In genomic region chr4:14871676-14872430, GRCh38 we compare ENCODE assay signal across 7 cellular contexts.
DNase-seq lines count a peak whose midpoint lies in the region; ATAC-seq and TF ChIP-seq lines count a peak whose summit lies in the region.

No MANE protein-coding gene starts in this region.

- no peaks in the 10 kb centered on the region for H3K79me2 ChIP-seq in osteoblast (ENCODE audit: insufficient read depth, low read length)

- no peaks in the 10 kb centered on the region for H3K36me3 ChIP-seq in osteoblast (ENCODE audit: insufficient read depth, low read length)

- in situ Hi-C loops in astrocyte of the spinal cord (cut with HindIII; ENCODE audit: low sequenced_read_pairs): no loop called here

- TF ChIP-seq CTCF in GM12875 (IDR thresholded peaks at IDR 0.05; ENCODE audit: borderline replicate concordance, insufficient read depth, low read depth, low read length): peak; percentile 58
- peak; percentile 70 for TF ChIP-seq CTCF in NB4 (IDR thresholded peaks at IDR 0.05; ENCODE audit: low read depth, low read length)
- peak; percentile 17 for TF ChIP-seq CTCF in astrocyte of the spinal cord (IDR thresholded peaks at IDR 0.05; ENCODE audit: low read depth, low read length)
- TF ChIP-seq CTCF in osteoblast (IDR thresholded peaks at IDR 0.05; ENCODE audit: extremely low read depth, low read depth, low read length): peak; percentile 40

- TF ChIP-seq POLR2A in NB4 (IDR thresholded peaks at IDR 0.05; ENCODE audit: extremely low read depth, insufficient read length): no peak

- no peaks in the 10 kb centered on the region for H3K4me1 ChIP-seq in osteoblast (ENCODE audit: insufficient read depth, low read length)

- no peak overlapping the region for H3K4me2 ChIP-seq in osteoblast (ENCODE audit: insufficient read depth, low read length)

- H3K27me3 ChIP-seq in osteoblast (ENCODE audit: insufficient read depth, low read length): no peaks in the 10 kb centered on the region

- H3K4me3 ChIP-seq in GM12875 (ENCODE audit: low read depth, low read length) (no peak overlapping the region), NB4 (ENCODE audit: low read depth, low read length) (no peak overlapping the region), astrocyte of the spinal cord (ENCODE audit: low read depth, low read length) (no peak overlapping the region), osteoblast (ENCODE audit: insufficient read depth, low read length) (no peak overlapping the region)

- H3K27ac ChIP-seq in osteoblast (ENCODE audit: low read depth, low read length): no peak overlapping the region

- no peaks in the 10 kb centered on the region for H4K20me1 ChIP-seq in osteoblast (ENCODE audit: insufficient read depth, low read length)

- peak overlapping the region; percentile 6 for H2AFZ ChIP-seq in osteoblast (ENCODE audit: low read length)

- H3K9me3 ChIP-seq in osteoblast (ENCODE audit: low read depth, low read length): no peaks in the 10 kb centered on the region

- DNase-seq in NB4 (ENCODE audit: low read depth): peak; percentile 56
- DNase-seq in astrocyte of the spinal cord (ENCODE audit: low read depth, low spot score): no peak
- DNase-seq in osteoblast (ENCODE audit: insufficient read length, low spot score, missing footprints): no peak
- DNase-seq in Ammon's horn (ENCODE audit: low spot score): no peak

- ATAC-seq in GM18861 (IDR thresholded peaks at IDR 0.05; ENCODE audit: unreplicated experiment): no peak
- ATAC-seq in HG02870 (IDR thresholded peaks at IDR 0.05; ENCODE audit: unreplicated experiment): no peak

Comparison
In these comparisons a context has a peak if more than half of its experiments do, and no peak if none do; other contexts are left out.
1. CTCF ChIP-seq: peak in every context shown above with its lines; median percentile 70 in NB4; 58 in GM12875; 40 in osteoblast; 17 in astrocyte of the spinal cord.